In genomic region chr1:239998312-239998649, GRCh38 we compare ENCODE assay signal across 12 cellular contexts.
DNase-seq lines count a peak whose midpoint lies in the region; ATAC-seq and TF ChIP-seq lines count a peak whose summit lies in the region.
"Had no signal": no experiment of that assay in that cellular context is flagged by ENCODE, and none has a peak within 500 bp of the region (broad histone marks: within the 10 kb centered on the region; RNA-seq: fewer than 3 reads in every experiment).

No MANE protein-coding gene starts in this region.

- no peak overlapping the region for H3K4ac ChIP-seq in H9 (ENCODE audit: low read depth, low read length)

- no peak overlapping the region for H3K23ac ChIP-seq in H9 (ENCODE audit: insufficient read length, low read depth, low read length)

- H3K14ac ChIP-seq in H9 (ENCODE audit: insufficient read depth, low read length), result no peak overlapping the region

- H3K27ac ChIP-seq in H9 (ENCODE audit: insufficient read length, low read depth, low read length) (no peak overlapping the region), hepatocyte (no peak overlapping the region)
- H3K27ac ChIP-seq: KMS-11, right atrium auricular region, SK-N-MC had no signal

- no peak overlapping the region for H2BK15ac ChIP-seq in H9 (ENCODE audit: low read depth, low read length)

- H4K8ac ChIP-seq in H9 (replicated peaks; ENCODE audit: insufficient read length, low read depth, low read length), result no peak overlapping the region

- no peak overlapping the region for H4K91ac ChIP-seq in H9 (ENCODE audit: insufficient read length, low read depth, low read length)

- H3K9ac ChIP-seq in H9 (ENCODE audit: extremely low read depth, insufficient read length, low read length), result no peak overlapping the region
- H3K9ac ChIP-seq: KMS-11 had no signal

- H4K5ac ChIP-seq in H9 (ENCODE audit: insufficient read length, low read depth, low read length), result no peak overlapping the region

- no peak overlapping the region for H3K18ac ChIP-seq in H9 (ENCODE audit: insufficient read length, low read depth, low read length)

- H3K4me1 ChIP-seq in H9 (ENCODE audit: insufficient read depth, low read length), result no peaks in the 10 kb centered on the region
- H3K4me1 ChIP-seq in hepatocyte (ENCODE audit: insufficient read depth), result no peaks in the 10 kb centered on the region

- H3K9me3 ChIP-seq in H9 (ENCODE audit: control insufficient read depth, low read depth, low read length), result no peaks in the 10 kb centered on the region
- no peaks in the 10 kb centered on the region for H3K9me3 ChIP-seq in T-helper 17 cell (ENCODE audit: control insufficient read depth, low read length, poor library complexity, severe bottlenecking)
- no peaks in the 10 kb centered on the region for H3K9me3 ChIP-seq in hepatocyte (ENCODE audit: low read depth)
- H3K9me3 ChIP-seq: right atrium auricular region had no signal

- no peak overlapping the region for H3K27ac Mint-ChIP-seq in H9
- no peak overlapping the region for H3K27ac Mint-ChIP-seq in T-helper 17 cell
- H3K27ac Mint-ChIP-seq: activated CD4-positive, alpha-beta memory T cell treated with anti-CD3 and anti-CD28 coated beads, Interleukin-2, amount 10 ng/mL, durations not matched to agents 7 days and 5 days had no signal

- no CpG with 5 or more reads among the region's 3 CpGs for WGBS in H9 (ENCODE audit: extremely low coverage, insufficient read length, low lambda C conversion rate)
- WGBS in hepatocyte (ENCODE audit: low lambda C conversion rate, missing lambda C conversion rate), result 42% methylated on average over 3 of the region's 3 CpGs

- TF ChIP-seq CTCF in H9 (conservative IDR thresholded peaks at IDR 0.05) (no peak), hepatocyte (IDR thresholded peaks at IDR 0.05; ENCODE audit: poor library complexity) (no peak), retinal pigment epithelial cell (conservative IDR thresholded peaks at IDR 0.05; ENCODE audit: low read depth, low read length) (no peak)

- no peak overlapping the region for H3T11ph ChIP-seq in H9 (ENCODE audit: low read length)

- H2BK5ac ChIP-seq in H9 (ENCODE audit: insufficient read length, low read length), result no peak overlapping the region

- no peak for ATAC-seq in T-helper 17 cell

- H3K27me3 ChIP-seq in H9 (ENCODE audit: insufficient read depth, low read length), result no peaks in the 10 kb centered on the region
- H3K27me3 ChIP-seq in hepatocyte, result peaks cover 57% of the 10 kb centered on the region

- H2AK5ac ChIP-seq in H9 (ENCODE audit: insufficient read length, low read length), result no peak overlapping the region

- H3K27me3 Mint-ChIP-seq in H9 (ENCODE audit: low read depth) (peaks cover 35% of the 10 kb centered on the region), T-helper 17 cell (peaks cover 66% of the 10 kb centered on the region)

- H2AFZ ChIP-seq in H9 (ENCODE audit: low read length), result no peak overlapping the region
- H2AFZ ChIP-seq in hepatocyte, result peak overlapping the region; percentile 90

- no peak overlapping the region for H2BK120ac ChIP-seq in H9 (ENCODE audit: low read depth, low read length, poor library complexity, severe bottlenecking)

- H3K79me2 ChIP-seq in H9 (ENCODE audit: insufficient read depth, low read length) (no peaks in the 10 kb centered on the region), hepatocyte (no peaks in the 10 kb centered on the region)

- no peaks in the 10 kb centered on the region for H3K9me3 Mint-ChIP-seq in H9
- H3K9me3 Mint-ChIP-seq: activated CD4-positive, alpha-beta memory T cell treated with anti-CD3 and anti-CD28 coated beads, Interleukin-2, amount 10 ng/mL, durations not matched to agents 7 days and 5 days had no signal

- H3K79me1 ChIP-seq in H9 (ENCODE audit: insufficient read depth, low read depth, low read length, poor library complexity, severe bottlenecking), result no peaks in the 10 kb centered on the region

- H3K4me3 Mint-ChIP-seq in H9 (peak overlapping the region; percentile 58 to 84), T-helper 17 cell (peak overlapping the region; percentile 45)
- H3K4me3 Mint-ChIP-seq: activated CD4-positive, alpha-beta memory T cell treated with anti-CD3 and anti-CD28 coated beads, Interleukin-2, amount 10 ng/mL, durations not matched to agents 7 days and 5 days had no signal

- H3K36me3 Mint-ChIP-seq in H9 (ENCODE audit: insufficient read depth in 1 of 3, low read depth in 3 of 3) (no peaks in the 10 kb centered on the region; a peak in 2 of 7 replicates), T-helper 17 cell (ENCODE audit: low read depth) (peaks cover 3% of the 10 kb centered on the region)

- H3K4me3 ChIP-seq in hepatocyte (peak overlapping the region; percentile 21), retinal pigment epithelial cell (ENCODE audit: low read length) (peak overlapping the region; percentile 38)
- H3K4me3 ChIP-seq: SK-N-MC had no signal

- no peak overlapping the region for H2BK20ac ChIP-seq in H9 (ENCODE audit: low read depth, low read length, poor library complexity, severe bottlenecking)

- no peak overlapping the region for H3K56ac ChIP-seq in H9 (ENCODE audit: insufficient read length, low read depth, low read length)

- no peaks in the 10 kb centered on the region for H3K9me2 ChIP-seq in hepatocyte (replicated peaks; ENCODE audit: insufficient read depth)

- peaks cover 0 to 3% of the 10 kb centered on the region in 2 experiments; a peak in 1 of 4 replicates for H3K4me1 Mint-ChIP-seq in H9
- H3K4me1 Mint-ChIP-seq in T-helper 17 cell, result peaks cover 5% of the 10 kb centered on the region

- DNase-seq in H9 (no peak), T-helper 17 cell (no peak), hepatocyte (ENCODE audit: low spot score) (no peak), retinal pigment epithelial cell (ENCODE audit: low read depth) (no peak), DMS153 (lab: John Stamatoyannopoulos, UW) (no peak), HuH-7 (ENCODE audit: low spot score) (no peak), GDM1 (lab: John Stamatoyannopoulos, UW) (no peak)
- DNase-seq: activated CD4-positive, alpha-beta memory T cell treated with anti-CD3 and anti-CD28 coated beads, Interleukin-2, amount 10 ng/mL, durations not matched to agents 7 days and 5 days; NCI-H226 had no signal

- no peak overlapping the region for H2BK12ac ChIP-seq in H9 (ENCODE audit: insufficient read length, low read depth, low read length)

- H3K23me2 ChIP-seq in H9 (ENCODE audit: insufficient read length, low read depth, low read length, poor library complexity, severe bottlenecking), result no peaks in the 10 kb centered on the region

- peak overlapping the region; percentile 33 for H3K4me2 ChIP-seq in H9 (ENCODE audit: insufficient read depth, insufficient read length, low read length)
- peak overlapping the region; percentile 96 for H3K4me2 ChIP-seq in hepatocyte
- H3K4me2 ChIP-seq: KMS-11 had no signal

- no peaks in the 10 kb centered on the region for H3K36me3 ChIP-seq in hepatocyte (replicated peaks; ENCODE audit: insufficient read depth, low read depth)
- H3K36me3 ChIP-seq: right atrium auricular region had no signal

- no peaks in the 10 kb centered on the region for H4K20me1 ChIP-seq in H9 (ENCODE audit: control insufficient read depth, insufficient read depth, insufficient read length)
- H4K20me1 ChIP-seq in hepatocyte (ENCODE audit: insufficient read depth, poor library complexity, severe bottlenecking), result no peaks in the 10 kb centered on the region
